Comparison of ENCODE assay signal across 11 cellular contexts in the genomic region with DNA sequence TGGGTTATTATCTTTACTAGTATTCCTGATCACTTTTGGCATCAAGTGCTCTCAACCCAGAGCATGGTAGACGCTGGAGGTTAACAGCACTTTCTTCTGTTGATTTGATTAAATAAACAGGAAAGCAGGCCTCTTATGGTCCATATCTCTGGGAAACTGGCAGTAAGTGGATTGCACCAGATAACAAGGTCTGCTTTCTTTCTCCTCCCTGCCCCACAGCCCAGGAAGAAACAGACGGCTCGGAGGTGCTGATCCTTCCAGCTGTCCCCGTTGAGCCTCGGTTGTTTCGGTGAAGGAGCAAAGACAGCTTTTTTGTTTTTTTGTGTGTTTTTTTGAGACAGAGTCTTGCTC.
DNase-seq lines count a peak whose midpoint lies in the region; ATAC-seq and TF ChIP-seq lines count a peak whose summit lies in the region.
"Had no signal": no experiment of that assay in that cellular context is flagged by ENCODE, and none has a peak within 500 bp of the region (broad histone marks: within the 10 kb centered on the region; RNA-seq: fewer than 3 reads in every experiment).

No MANE protein-coding gene starts in this region.

- no peak overlapping the region for H3K27ac Mint-ChIP-seq in T-cell
- H3K27ac Mint-ChIP-seq: CD4-positive, CD25-positive, alpha-beta regulatory T cell; GM23338 had no signal

- no peak for ATAC-seq in SK-N-SH treated with all-trans-retinoic acid at 6 μM for 48 hours
- ATAC-seq in upper lobe of right lung: peak; percentile 77
- ATAC-seq in T-cell (replicated peaks in 1 of 4): no peak

- peaks cover 0 to 9% of the 10 kb centered on the region in 2 donors for H3K4me1 ChIP-seq in right atrium auricular region
- peaks cover 19% of the 10 kb centered on the region for H3K4me1 ChIP-seq in left ventricle myocardium inferior
- no peaks in the 10 kb centered on the region for H3K4me1 ChIP-seq in hepatocyte (ENCODE audit: insufficient read depth)
- no peaks in the 10 kb centered on the region for H3K4me1 ChIP-seq in upper lobe of right lung
- H3K4me1 ChIP-seq: SJSA1 had no signal

- no peaks in the 10 kb centered on the region for H3K4me1 Mint-ChIP-seq in T-cell
- H3K4me1 Mint-ChIP-seq: CD4-positive, CD25-positive, alpha-beta regulatory T cell had no signal

- POLR2A ChIA-PET in T-cell (lab: Charles Lee): no interaction called here

- no peak overlapping the region for H3K4me3 ChIP-seq in right atrium auricular region
- H3K4me3 ChIP-seq in left ventricle myocardium inferior: no peak overlapping the region
- no peak overlapping the region for H3K4me3 ChIP-seq in hepatocyte
- peak overlapping the region; percentile 8 for H3K4me3 ChIP-seq in upper lobe of right lung
- H3K4me3 ChIP-seq: GM23338, SJSA1 had no signal

- H3K4me3 Mint-ChIP-seq in T-cell: no peak overlapping the region
- H3K4me3 Mint-ChIP-seq: CD4-positive, CD25-positive, alpha-beta regulatory T cell; GM23338 had no signal

- H3K9me3 Mint-ChIP-seq in T-cell: no peaks in the 10 kb centered on the region
- H3K9me3 Mint-ChIP-seq: GM23338 had no signal

- no peak overlapping the region for H2AFZ ChIP-seq in hepatocyte
- H2AFZ ChIP-seq: GM23338 had no signal

- H3K79me2 ChIP-seq in hepatocyte: no peaks in the 10 kb centered on the region

- H3K27me3 ChIP-seq in right atrium auricular region (no peaks in the 10 kb centered on the region), left ventricle myocardium inferior (ENCODE audit: low read depth) (no peaks in the 10 kb centered on the region), hepatocyte (peaks cover 25% of the 10 kb centered on the region), upper lobe of right lung (no peaks in the 10 kb centered on the region)

- H3K36me3 ChIP-seq in right atrium auricular region (no peaks in the 10 kb centered on the region), left ventricle myocardium inferior (no peaks in the 10 kb centered on the region), hepatocyte (replicated peaks; ENCODE audit: insufficient read depth, low read depth) (no peaks in the 10 kb centered on the region), upper lobe of right lung (no peaks in the 10 kb centered on the region)
- H3K36me3 ChIP-seq: SJSA1 had no signal

- peak overlapping the region; percentile 43 for H3K4me2 ChIP-seq in hepatocyte
- H3K4me2 ChIP-seq: GM23338 had no signal

- H3K9me3 ChIP-seq in right atrium auricular region: no peaks in the 10 kb centered on the region
- H3K9me3 ChIP-seq in left ventricle myocardium inferior (replicated peaks): no peaks in the 10 kb centered on the region
- H3K9me3 ChIP-seq in hepatocyte (ENCODE audit: low read depth): no peaks in the 10 kb centered on the region
- H3K9me3 ChIP-seq in upper lobe of right lung: no peaks in the 10 kb centered on the region
- H3K9me3 ChIP-seq: SJSA1 had no signal

- intact Hi-C loops in left ventricle myocardium inferior (cut with micrococcal nuclease) (no loop called here), upper lobe of right lung (cut with DNase I) (no loop called here)

- no peaks in the 10 kb centered on the region for H4K20me1 ChIP-seq in hepatocyte (ENCODE audit: insufficient read depth, poor library complexity, severe bottlenecking)

- H3K27ac ChIP-seq in right atrium auricular region: peak overlapping the region; percentile 83 to 91
- H3K27ac ChIP-seq in left ventricle myocardium inferior (replicated peaks): no peak overlapping the region
- no peak overlapping the region for H3K27ac ChIP-seq in hepatocyte
- no peak overlapping the region for H3K27ac ChIP-seq in upper lobe of right lung
- H3K27ac ChIP-seq: SJSA1 had no signal

- CTCF ChIA-PET in T-cell (lab: Charles Lee): interaction anchor here (0.6 to 1.2 kb wide), 2 partner anchors 8 to 266 kb away, joined by 3 read pairs; no protein-coding TSS in a partner anchor

- no peaks in the 10 kb centered on the region for H3K36me3 Mint-ChIP-seq in T-cell
- H3K36me3 Mint-ChIP-seq: CD4-positive, CD25-positive, alpha-beta regulatory T cell had no signal

- DNase-seq in right atrium auricular region (ENCODE audit: low spot score) (no peak), left ventricle myocardium inferior (no peak), hepatocyte (ENCODE audit: low spot score) (no peak), upper lobe of right lung (no peak), hippocampal formation (lab: John Stamatoyannopoulos, UW) (no peak), NCI-H1092 (lab: John Stamatoyannopoulos, UW) (no peak), T-cell (no peak)

- TF ChIP-seq CTCF in right atrium auricular region (IDR thresholded peaks at IDR 0.05): no peak
- no peak for TF ChIP-seq CTCF in left ventricle myocardium inferior (IDR thresholded peaks at IDR 0.05; ENCODE audit: borderline replicate concordance)
- no peak for TF ChIP-seq CTCF in hepatocyte (IDR thresholded peaks at IDR 0.05; ENCODE audit: poor library complexity)
- TF ChIP-seq CTCF in upper lobe of right lung (IDR thresholded peaks at IDR 0.05): no peak

- WGBS in hepatocyte (ENCODE audit: low lambda C conversion rate, missing lambda C conversion rate): 28% methylated on average over 6 of the region's 6 CpGs

- peaks cover 38 to 40% of the 10 kb centered on the region in 2 donors for H3K27me3 Mint-ChIP-seq in T-cell

- H3K9me2 ChIP-seq in hepatocyte (replicated peaks; ENCODE audit: insufficient read depth): no peaks in the 10 kb centered on the region

TF ChIP-seq in SK-N-SH treated with all-trans-retinoic acid at 6 μM for 48 hours, 23 proteins besides CTCF, POLR2A, EP300 and RAD21:
- TF ChIP-seq ZNF70 (CRISPR knock-in tag; IDR thresholded peaks at IDR 0.05): peak; percentile 95
- peak; percentile 70; the same call in 1 of the 2 replicates for TF ChIP-seq TCF4 (CRISPR knock-in tag; IDR thresholded peaks at IDR 0.05; ENCODE audit: borderline replicate concordance)
- TF ChIP-seq, protein P1, sequence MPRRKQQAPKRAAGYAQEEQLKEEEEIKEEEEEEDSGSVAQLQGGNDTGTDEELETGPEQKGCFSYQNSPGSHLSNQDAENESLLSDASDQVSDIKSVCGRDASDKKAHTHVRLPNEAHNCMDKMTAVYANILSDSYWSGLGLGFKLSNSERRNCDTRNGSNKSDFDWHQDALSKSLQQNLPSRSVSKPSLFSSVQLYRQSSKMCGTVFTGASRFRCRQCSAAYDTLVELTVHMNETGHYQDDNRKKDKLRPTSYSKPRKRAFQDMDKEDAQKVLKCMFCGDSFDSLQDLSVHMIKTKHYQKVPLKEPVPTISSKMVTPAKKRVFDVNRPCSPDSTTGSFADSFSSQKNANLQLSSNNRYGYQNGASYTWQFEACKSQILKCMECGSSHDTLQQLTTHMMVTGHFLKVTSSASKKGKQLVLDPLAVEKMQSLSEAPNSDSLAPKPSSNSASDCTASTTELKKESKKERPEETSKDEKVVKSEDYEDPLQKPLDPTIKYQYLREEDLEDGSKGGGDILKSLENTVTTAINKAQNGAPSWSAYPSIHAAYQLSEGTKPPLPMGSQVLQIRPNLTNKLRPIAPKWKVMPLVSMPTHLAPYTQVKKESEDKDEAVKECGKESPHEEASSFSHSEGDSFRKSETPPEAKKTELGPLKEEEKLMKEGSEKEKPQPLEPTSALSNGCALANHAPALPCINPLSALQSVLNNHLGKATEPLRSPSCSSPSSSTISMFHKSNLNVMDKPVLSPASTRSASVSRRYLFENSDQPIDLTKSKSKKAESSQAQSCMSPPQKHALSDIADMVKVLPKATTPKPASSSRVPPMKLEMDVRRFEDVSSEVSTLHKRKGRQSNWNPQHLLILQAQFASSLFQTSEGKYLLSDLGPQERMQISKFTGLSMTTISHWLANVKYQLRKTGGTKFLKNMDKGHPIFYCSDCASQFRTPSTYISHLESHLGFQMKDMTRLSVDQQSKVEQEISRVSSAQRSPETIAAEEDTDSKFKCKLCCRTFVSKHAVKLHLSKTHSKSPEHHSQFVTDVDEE (CRISPR knock-in tag; IDR thresholded peaks at IDR 0.05): peak; percentile 70; the same call in 1 of the 2 replicates
- TF ChIP-seq OSR1 (CRISPR knock-in tag; IDR thresholded peaks at IDR 0.05): no peak
- TF ChIP-seq ZNF8 (CRISPR knock-in tag; IDR thresholded peaks at IDR 0.05): no peak
- peak; percentile 55 for TF ChIP-seq ISL1 (CRISPR knock-in tag; IDR thresholded peaks at IDR 0.05)
- TF ChIP-seq, protein P2, sequence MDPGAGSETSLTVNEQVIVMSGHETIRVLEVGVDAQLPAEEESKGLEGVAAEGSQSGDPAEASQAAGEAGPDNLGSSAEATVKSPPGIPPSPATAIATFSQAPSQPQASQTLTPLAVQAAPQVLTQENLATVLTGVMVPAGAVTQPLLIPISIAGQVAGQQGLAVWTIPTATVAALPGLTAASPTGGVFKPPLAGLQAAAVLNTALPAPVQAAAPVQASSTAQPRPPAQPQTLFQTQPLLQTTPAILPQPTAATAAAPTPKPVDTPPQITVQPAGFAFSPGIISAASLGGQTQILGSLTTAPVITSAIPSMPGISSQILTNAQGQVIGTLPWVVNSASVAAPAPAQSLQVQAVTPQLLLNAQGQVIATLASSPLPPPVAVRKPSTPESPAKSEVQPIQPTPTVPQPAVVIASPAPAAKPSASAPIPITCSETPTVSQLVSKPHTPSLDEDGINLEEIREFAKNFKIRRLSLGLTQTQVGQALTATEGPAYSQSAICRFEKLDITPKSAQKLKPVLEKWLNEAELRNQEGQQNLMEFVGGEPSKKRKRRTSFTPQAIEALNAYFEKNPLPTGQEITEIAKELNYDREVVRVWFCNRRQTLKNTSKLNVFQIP (CRISPR knock-in tag; IDR thresholded peaks at IDR 0.05; ENCODE audit: borderline replicate concordance, low read depth): no peak
TF ChIP-seq in SK-N-SH treated with all-trans-retinoic acid at 6 μM for 48 hours: peak in this region for 4.

Comparison
In these comparisons a context has a peak if more than half of its experiments do, and no peak if none do; other contexts are left out.
1. H3K27ac ChIP-seq: peak in right atrium auricular region (2 of 2); none in left ventricle myocardium inferior (single experiment), hepatocyte (single experiment) and upper lobe of right lung (single experiment).